32 cellular contexts compared by ENCODE assay signal in genomic region chr20:47614703-47615309, GRCh38.
A peak's percentile ranks its signal among the peaks of the same experiment; 100 is the strongest.
DNase-seq lines count a peak whose midpoint lies in the region; ATAC-seq, FAIRE-seq and TF ChIP-seq lines count a peak whose summit lies in the region.
"Had no signal": no experiment of that assay in that cellular context is flagged by ENCODE, and none has a peak within 500 bp of the region (broad histone marks: within the 10 kb centered on the region; RNA-seq: fewer than 3 reads in every experiment).

No MANE protein-coding gene starts in this region.

- H3K36me3 ChIP-seq in left ventricle myocardium inferior: no peaks in the 10 kb centered on the region
- H3K36me3 ChIP-seq in GM12878 (ENCODE audit: control insufficient read depth in 2 of 2, insufficient read depth in 2 of 2, low read length in 1 of 2): peaks cover 0 to 9% of the 10 kb centered on the region in 2 experiments
- no peaks in the 10 kb centered on the region for H3K36me3 ChIP-seq in ovary
- H3K36me3 ChIP-seq: BLaER1, left lung, sigmoid colon, SJSA1, transverse colon, WERI-Rb-1 had no signal

- DNase-seq in left ventricle myocardium inferior (no peak), Right ventricle myocardium superior (no peak), GM12878 (ENCODE audit: low read depth, low spot score) (no peak), ovary (no peak), SHP77 treated with DMSO at 0.1 percent for 48 hours (lab: John Stamatoyannopoulos, UW) (no peak), natural killer cell (no peak)
- DNase-seq: activated CD4-positive, alpha-beta T cell treated with anti-CD3 and anti-CD28 coated beads, Interleukin-2, amount 10 ng/mL, durations not matched to agents 24 days and 14 days; caudate nucleus; cortex of kidney; DND-41; GF-D8; HCEC 1CT; head of caudate nucleus; left lung; MV-4-11; NCI-H146; NCI-H446; NCI-H774; psoas muscle; sigmoid colon; stimulated activated CD4-positive, alpha-beta T cell treated with anti-CD3 and anti-CD28 coated beads, Interleukin-12 subunit alpha, Interleukin-12 subunit beta, amount 100 ng/mL, for 4 hours; stimulated activated CD4-positive, alpha-beta T cell treated with anti-CD3 and anti-CD28 coated beads, Interleukin-2, amount 100 ng/mL, for 48 hours; T1000; transverse colon; WERI-Rb-1 had no signal

- no peaks in the 10 kb centered on the region for H3K9me3 ChIP-seq in left ventricle myocardium inferior (replicated peaks)
- H3K9me3 ChIP-seq in GM12878 (replicated peaks; ENCODE audit: control insufficient read depth, insufficient read depth, low read length): no peaks in the 10 kb centered on the region; the same call in 2 of the 3 replicates
- no peaks in the 10 kb centered on the region for H3K9me3 ChIP-seq in ovary
- H3K9me3 ChIP-seq: BLaER1, left lung, psoas muscle, sigmoid colon, SJSA1, transverse colon had no signal

- no peak for TF ChIP-seq CTCF in left ventricle myocardium inferior (IDR thresholded peaks at IDR 0.05; ENCODE audit: borderline replicate concordance)
- no peak for TF ChIP-seq CTCF in GM12878 (IDR thresholded peaks at IDR 0.05 in 2 of 3, conservative IDR thresholded peaks at IDR 0.05 in 1 of 3; ENCODE audit: control insufficient read depth in 2 of 3, extremely low read depth in 1 of 3, insufficient read depth in 1 of 3, low read depth in 3 of 3, low read length in 3 of 3)
- TF ChIP-seq CTCF in ovary (IDR thresholded peaks at IDR 0.05): no peak
- TF ChIP-seq CTCF in natural killer cell (IDR thresholded peaks at IDR 0.05): no peak

- FAIRE-seq in GM12878 (lab: Jason Lieb, UNC): no peak
- FAIRE-seq: islet of Langerhans, RCC 7860 had no signal

- TF ChIP-seq EP300 in GM12878 (IDR thresholded peaks at IDR 0.05; ENCODE audit: borderline replicate concordance in 1 of 2, control insufficient read depth in 1 of 2, low read depth in 2 of 2, low read length in 2 of 2) (no peak), ovary (IDR thresholded peaks at IDR 0.05) (no peak)

- peaks cover 60% of the 10 kb centered on the region for H3K4me1 ChIP-seq in left ventricle myocardium inferior
- H3K4me1 ChIP-seq in GM12878 (ENCODE audit: control insufficient read depth, insufficient read depth, low read length): peaks cover 5% of the 10 kb centered on the region
- no peaks in the 10 kb centered on the region for H3K4me1 ChIP-seq in ovary (ENCODE audit: insufficient read depth)

- CTCF ChIA-PET in GM12878 (lab: Yijun Ruan, JAX): interaction anchor here (0.6 to 3.3 kb wide), 12 partner anchors 9 to 416 kb away, joined by 3 to 17 read pairs (median 4); no protein-coding TSS in a partner anchor

- TF ChIP-seq POLR2A in GM12878 (IDR thresholded peaks at IDR 0.05; ENCODE audit: low read depth, low read length) (no peak), ovary (IDR thresholded peaks at IDR 0.05) (no peak)

- no peaks in the 10 kb centered on the region for H4K20me1 ChIP-seq in GM12878 (ENCODE audit: control insufficient read depth, insufficient read depth)
- H4K20me1 ChIP-seq: BLaER1 had no signal

- H3K79me2 ChIP-seq in GM12878 (ENCODE audit: control insufficient read depth, insufficient read depth, low read length): peaks cover 67% of the 10 kb centered on the region

- no peaks in the 10 kb centered on the region for H3K36me3 Mint-ChIP-seq in IgD-negative memory B cell
- peaks cover 38% of the 10 kb centered on the region for H3K36me3 Mint-ChIP-seq in stimulated activated memory B cell treated with anti-CD40 and anti-IgM and Interleukin-4, amounts not matched to agents 10 μg/mL and 1 μg/mL and 100 μg/mL, for 72 hours
- no peaks in the 10 kb centered on the region for H3K36me3 Mint-ChIP-seq in natural killer cell
- H3K36me3 Mint-ChIP-seq: mesothelial cell of epicardium had no signal

- no peak overlapping the region for H3K4me3 Mint-ChIP-seq in IgD-negative memory B cell
- H3K4me3 Mint-ChIP-seq in stimulated activated memory B cell treated with anti-CD40 and anti-IgM and Interleukin-4, amounts not matched to agents 10 μg/mL and 1 μg/mL and 100 μg/mL, for 72 hours: no peak overlapping the region
- no peak overlapping the region for H3K4me3 Mint-ChIP-seq in natural killer cell
- H3K4me3 Mint-ChIP-seq: activated CD4-positive, alpha-beta T cell treated with anti-CD3 and anti-CD28 coated beads, Interleukin-2, amount 10 ng/mL, durations not matched to agents 24 days and 14 days; mesothelial cell of epicardium had no signal

- no peak overlapping the region for H3K9ac ChIP-seq in GM12878 (ENCODE audit: control insufficient read depth, insufficient read depth, low read length)
- H3K9ac ChIP-seq: BLaER1 had no signal

- TF ChIP-seq RAD21 in GM12878 (IDR thresholded peaks at IDR 0.05; ENCODE audit: insufficient read depth, low read depth, low read length): no peak

- in situ Hi-C loops in GM12878 (cut with MboI): no loop called here

- H3K4me3 ChIP-seq in left ventricle myocardium inferior (no peak overlapping the region), GM12878 (no peak overlapping the region), ovary (no peak overlapping the region)
- H3K4me3 ChIP-seq: BLaER1, left lung, psoas muscle, sigmoid colon, SJSA1, transverse colon had no signal

- ATAC-seq in Right ventricle myocardium superior (ENCODE audit: poor library complexity) (no peak), GM12878 (no peak), natural killer cell (no peak)
- ATAC-seq in stimulated activated memory B cell treated with anti-CD40 and anti-IgM and Interleukin-4, amounts not matched to agents 10 μg/mL and 1 μg/mL and 100 μg/mL, for 72 hours: no peak
- ATAC-seq: left lung, psoas muscle had no signal

- H3K27me3 ChIP-seq in left ventricle myocardium inferior (ENCODE audit: low read depth) (no peaks in the 10 kb centered on the region), GM12878 (replicated peaks in 1 of 2; ENCODE audit: control insufficient read depth in 2 of 2, insufficient read depth in 2 of 2, low read length in 1 of 2) (no peaks in the 10 kb centered on the region), ovary (no peaks in the 10 kb centered on the region)
- H3K27me3 ChIP-seq: BLaER1, left lung, sigmoid colon, SJSA1, transverse colon had no signal

- RAD21 ChIA-PET in GM12878 (lab: Charles Lee; ENCODE audit: unreplicated experiment): interaction anchor here (0.6 to 3.7 kb wide), 7 partner anchors 107 to 346 kb away, joined by 3 to 9 read pairs (median 5); partner anchors contain the start of gene NCOA3

- H3K9me3 Mint-ChIP-seq in IgD-negative memory B cell (no peaks in the 10 kb centered on the region), natural killer cell (no peaks in the 10 kb centered on the region)
- no peaks in the 10 kb centered on the region for H3K9me3 Mint-ChIP-seq in stimulated activated memory B cell treated with anti-CD40 and anti-IgM and Interleukin-4, amounts not matched to agents 10 μg/mL and 1 μg/mL and 100 μg/mL, for 72 hours
- H3K9me3 Mint-ChIP-seq: activated CD4-positive, alpha-beta T cell treated with anti-CD3 and anti-CD28 coated beads, Interleukin-2, amount 10 ng/mL, durations not matched to agents 24 days and 14 days; mesothelial cell of epicardium had no signal

- H3K27ac Mint-ChIP-seq in IgD-negative memory B cell (peak overlapping the region; percentile 6 to 71 (median 18)), natural killer cell (peak overlapping the region in 1 of 2 donors; percentile 63)
- peak overlapping the region; percentile 46 for H3K27ac Mint-ChIP-seq in stimulated activated memory B cell treated with anti-CD40 and anti-IgM and Interleukin-4, amounts not matched to agents 10 μg/mL and 1 μg/mL and 100 μg/mL, for 72 hours

- H2AFZ ChIP-seq in GM12878 (ENCODE audit: control insufficient read depth, low read depth, low read length): no peak overlapping the region

- H3K27me3 Mint-ChIP-seq in IgD-negative memory B cell (no peaks in the 10 kb centered on the region), natural killer cell (ENCODE audit: low read depth in 2 of 2) (no peaks in the 10 kb centered on the region)
- no peaks in the 10 kb centered on the region for H3K27me3 Mint-ChIP-seq in stimulated activated memory B cell treated with anti-CD40 and anti-IgM and Interleukin-4, amounts not matched to agents 10 μg/mL and 1 μg/mL and 100 μg/mL, for 72 hours
- H3K27me3 Mint-ChIP-seq: activated CD4-positive, alpha-beta T cell treated with anti-CD3 and anti-CD28 coated beads, Interleukin-2, amount 10 ng/mL, durations not matched to agents 24 days and 14 days had no signal

- SMC1A ChIA-PET in GM12878 (lab: Charles Lee; ENCODE audit: uncharacterized antibody, unreplicated experiment): interaction anchor here (0.8 to 2.8 kb wide), 23 partner anchors 10 to 1290 kb away, joined by 3 to 15 read pairs (median 4); no protein-coding TSS in a partner anchor

- peak overlapping the region; percentile 43 for H3K27ac ChIP-seq in left ventricle myocardium inferior (replicated peaks)
- no peak overlapping the region for H3K27ac ChIP-seq in GM12878 (ENCODE audit: control insufficient read depth, insufficient read depth)
- H3K27ac ChIP-seq in ovary: no peak overlapping the region
- H3K27ac ChIP-seq: BLaER1, left lung, psoas muscle, sigmoid colon, SJSA1, transverse colon, WERI-Rb-1 had no signal

- intact Hi-C loops in left ventricle myocardium inferior (cut with micrococcal nuclease): loop anchor here (10.0 kb wide), 1 partner anchor 110 kb away; the partner anchor contains the start of gene NCOA3
- intact Hi-C loops in Right ventricle myocardium superior (cut with DNase I): loop anchor here (10.0 kb wide), 2 partner anchors 110 to 230 kb away; partner anchors contain the start of gene NCOA3
- intact Hi-C loops in GM12878 (cut with micrococcal nuclease; ENCODE audit: unreplicated experiment): no loop called here
- intact Hi-C loops in ovary (cut with DNase I): loop anchor here in 1 of 4 donors (10.0 kb wide), 1 partner anchor 230 kb away; no protein-coding TSS in a partner anchor
- intact Hi-C loops in natural killer cell (cut with micrococcal nuclease): no loop called here

- POLR2A ChIA-PET in GM12878 (lab: Charles Lee): interaction anchor here (0.6 to 1.5 kb wide), 5 partner anchors 11 to 293 kb away, joined by 3 to 4 read pairs (median 3); no protein-coding TSS in a partner anchor

- H3K4me1 Mint-ChIP-seq in IgD-negative memory B cell (peaks cover 38 to 49% (median 40%) of the 10 kb centered on the region in 3 donors), natural killer cell (peaks cover 26 to 34% of the 10 kb centered on the region in 2 donors)
- H3K4me1 Mint-ChIP-seq in stimulated activated memory B cell treated with anti-CD40 and anti-IgM and Interleukin-4, amounts not matched to agents 10 μg/mL and 1 μg/mL and 100 μg/mL, for 72 hours: peaks cover 56% of the 10 kb centered on the region

- BruUV-seq in GM12878 (replicated peaks; lab: Mats Ljungman, UMichigan): no TSS peak

- H3K4me2 ChIP-seq in GM12878 (ENCODE audit: control insufficient read depth, insufficient read depth): no peak overlapping the region
- H3K4me2 ChIP-seq: BLaER1 had no signal

- 98% methylated on average over 2 of the region's 2 CpGs for WGBS in GM12878 (ENCODE audit: insufficient coverage, insufficient replicate concordance, low lambda C conversion rate, missing lambda C conversion rate)
- WGBS in ovary, 3 donors: 98 to 99% (median 98%) methylated on average over 2 of the region's 2 CpGs

TF ChIP-seq in GM12878, 131 proteins besides CTCF, POLR2A, EP300 and RAD21:
- TF ChIP-seq GABPA (IDR thresholded peaks at IDR 0.05; ENCODE audit: low read depth) (no peak), NFXL1 (IDR thresholded peaks at IDR 0.05; ENCODE audit: borderline replicate concordance) (peak; percentile 36; the same call in 1 of the 2 replicates)

Comparison
In these comparisons a context has a peak if more than half of its experiments do, and no peak if none do; other contexts are left out.
1. intact Hi-C loops: an anchor here in left ventricle myocardium inferior (10.0 kb wide) and Right ventricle myocardium superior (10.0 kb wide); none called in GM12878 and natural killer cell.